Comparison of ENCODE assay signal across 10 cellular contexts in the genomic region with DNA sequence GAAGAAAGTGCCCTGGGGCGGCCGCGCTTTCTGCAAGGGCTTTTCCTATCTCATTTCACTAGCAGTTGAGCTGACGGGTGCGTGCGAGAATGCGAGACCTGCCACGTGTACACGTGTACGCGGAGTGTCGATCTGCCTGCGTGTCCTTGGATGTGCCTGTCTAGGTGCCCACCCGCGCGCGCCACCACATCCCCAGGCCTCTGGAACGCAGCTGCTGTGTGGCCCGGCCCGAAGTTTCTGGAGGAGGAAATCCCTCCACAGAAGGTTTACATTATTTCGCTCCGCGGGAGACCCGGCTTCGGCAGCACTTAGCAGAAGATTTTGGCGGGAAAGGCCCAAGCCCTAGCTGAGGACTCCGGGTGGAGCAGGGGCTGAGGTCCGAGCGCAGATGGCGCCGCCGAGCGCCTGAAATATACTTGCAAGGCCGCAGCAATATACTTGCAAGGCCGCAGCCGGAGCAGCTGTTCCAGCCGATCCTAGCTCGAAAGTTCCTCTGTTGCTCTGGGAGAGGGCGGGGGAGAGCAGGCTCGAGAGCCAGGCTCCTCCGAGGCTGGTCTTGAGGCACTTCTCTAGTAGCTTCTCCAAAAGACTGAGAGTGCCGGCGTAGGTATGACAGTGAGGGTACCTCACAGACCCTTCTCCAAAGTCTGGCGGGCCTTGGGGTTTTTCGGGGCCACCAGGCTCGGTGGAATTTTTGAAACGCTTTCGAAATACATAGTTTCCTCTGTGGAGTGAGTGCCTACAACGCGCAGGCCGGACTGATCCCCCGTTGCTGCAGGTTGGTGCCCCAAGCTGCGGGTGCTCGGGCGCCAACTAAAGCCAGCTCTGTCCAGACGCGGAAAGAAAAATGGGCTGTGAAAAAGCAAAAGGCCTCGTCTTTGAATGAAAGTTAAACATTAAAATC. TPM values are rescaled to one million over a fixed set of nuclear protein-coding genes. Genes with fewer than 3 reads are reported as not detected.
DNase-seq lines count a peak whose midpoint lies in the region; ATAC-seq and TF ChIP-seq lines count a peak whose summit lies in the region.
"Had no signal": no experiment of that assay in that cellular context is flagged by ENCODE, and none has a peak within 500 bp of the region (broad histone marks: within the 10 kb centered on the region; RNA-seq: fewer than 3 reads in every experiment).

No MANE protein-coding gene starts in this region.

- DNase-seq in activated CD4-positive, alpha-beta T cell treated with anti-CD3 and anti-CD28 coated beads, Interleukin-2, amount 10 ng/mL, durations not matched to agents 7 days and 5 days = no peak
- no peak for DNase-seq in activated CD4-positive, alpha-beta T cell treated with anti-CD3 and anti-CD28 coated beads for 36 hours
- no peak for DNase-seq in activated naive CD8-positive, alpha-beta T cell treated with anti-CD3 and anti-CD28 coated beads, Interleukin-2, amount 50 U/mL, for 24 hours
- DNase-seq in kidney epithelial cell (ENCODE audit: low read depth) (no peak), RKO (ENCODE audit: low spot score) (no peak), DMS53 treated with DMSO at 0.1 percent for 48 hours (lab: John Stamatoyannopoulos, UW; ENCODE audit: unreplicated experiment) (no peak)
- no peak for DNase-seq in stimulated activated naive CD8-positive, alpha-beta T cell treated with anti-CD3 and anti-CD28 coated beads, Interleukin-15, amount 100 ng/mL, for 72 hours
- DNase-seq: NCI-H774 had no signal

- H3K36me3 ChIP-seq in kidney epithelial cell (ENCODE audit: control insufficient read depth, insufficient read depth, low read length) = no peaks in the 10 kb centered on the region

- CTCF ChIA-PET in activated CD4-positive, alpha-beta T cell treated with anti-CD3 and anti-CD28 coated beads, Interleukin-2, amount 10 ng/mL, durations not matched to agents 7 days and 5 days (lab: Charles Lee) = interaction anchor here (3.0 kb wide), 1 partner anchor 24 kb away, joined by 7 read pairs; no protein-coding TSS in a partner anchor
- CTCF ChIA-PET in activated CD4-positive, alpha-beta T cell treated with anti-CD3 and anti-CD28 coated beads for 36 hours (lab: Charles Lee) = interaction anchor here (0.7 to 1.7 kb wide), 5 partner anchors 16 to 291 kb away, joined by 3 to 5 read pairs (median 4); no protein-coding TSS in a partner anchor

- peaks cover 15% of the 10 kb centered on the region for H3K9me3 Mint-ChIP-seq in activated CD4-positive, alpha-beta T cell treated with anti-CD3 and anti-CD28 coated beads, Interleukin-2, amount 10 ng/mL, durations not matched to agents 7 days and 5 days
- peaks cover 2% of the 10 kb centered on the region for H3K9me3 Mint-ChIP-seq in activated CD4-positive, alpha-beta T cell treated with anti-CD3 and anti-CD28 coated beads for 36 hours (ENCODE audit: low read depth)
- H3K9me3 Mint-ChIP-seq in activated naive CD8-positive, alpha-beta T cell treated with anti-CD3 and anti-CD28 coated beads, Interleukin-2, amount 50 U/mL, for 24 hours = peaks cover 24% of the 10 kb centered on the region
- peaks cover 15 to 18% of the 10 kb centered on the region in 2 donors for H3K9me3 Mint-ChIP-seq in stimulated activated naive CD8-positive, alpha-beta T cell treated with anti-CD3 and anti-CD28 coated beads, Interleukin-15, amount 100 ng/mL, for 72 hours

- H3K4me3 Mint-ChIP-seq in activated CD4-positive, alpha-beta T cell treated with anti-CD3 and anti-CD28 coated beads, Interleukin-2, amount 10 ng/mL, durations not matched to agents 7 days and 5 days = peak overlapping the region; percentile 26
- H3K4me3 Mint-ChIP-seq in activated CD4-positive, alpha-beta T cell treated with anti-CD3 and anti-CD28 coated beads for 36 hours = no peak overlapping the region
- H3K4me3 Mint-ChIP-seq in activated naive CD8-positive, alpha-beta T cell treated with anti-CD3 and anti-CD28 coated beads, Interleukin-2, amount 50 U/mL, for 24 hours = peak overlapping the region; percentile 25
- H3K4me3 Mint-ChIP-seq in stimulated activated naive CD8-positive, alpha-beta T cell treated with anti-CD3 and anti-CD28 coated beads, Interleukin-15, amount 100 ng/mL, for 72 hours = peak overlapping the region; percentile 57 to 63

- POLR2A ChIA-PET in activated CD4-positive, alpha-beta T cell treated with anti-CD3 and anti-CD28 coated beads, Interleukin-2, amount 10 ng/mL, durations not matched to agents 7 days and 5 days (lab: Charles Lee) = no interaction called here
- POLR2A ChIA-PET in activated CD4-positive, alpha-beta T cell treated with anti-CD3 and anti-CD28 coated beads for 36 hours (lab: Charles Lee) = no interaction called here

- peaks cover 15% of the 10 kb centered on the region for H3K4me1 Mint-ChIP-seq in activated CD4-positive, alpha-beta T cell treated with anti-CD3 and anti-CD28 coated beads, Interleukin-2, amount 10 ng/mL, durations not matched to agents 7 days and 5 days
- H3K4me1 Mint-ChIP-seq in activated CD4-positive, alpha-beta T cell treated with anti-CD3 and anti-CD28 coated beads for 36 hours = peaks cover 29% of the 10 kb centered on the region
- peaks cover 30% of the 10 kb centered on the region for H3K4me1 Mint-ChIP-seq in activated naive CD8-positive, alpha-beta T cell treated with anti-CD3 and anti-CD28 coated beads, Interleukin-2, amount 50 U/mL, for 24 hours
- peaks cover 57% of the 10 kb centered on the region for H3K4me1 Mint-ChIP-seq in stimulated activated naive CD8-positive, alpha-beta T cell treated with anti-CD3 and anti-CD28 coated beads, Interleukin-15, amount 100 ng/mL, for 72 hours

- intact Hi-C loops in activated CD4-positive, alpha-beta T cell treated with anti-CD3 and anti-CD28 coated beads for 36 hours (cut with DNase I, micrococcal nuclease) = no loop called here

- H3K4me3 ChIP-seq in kidney epithelial cell (ENCODE audit: low read depth, low read length) = no peak overlapping the region

- peaks cover 92% of the 10 kb centered on the region for H3K27me3 ChIP-seq in kidney epithelial cell (ENCODE audit: control insufficient read depth, insufficient read depth, low read length)

- H3K27ac Mint-ChIP-seq in activated CD4-positive, alpha-beta T cell treated with anti-CD3 and anti-CD28 coated beads, Interleukin-2, amount 10 ng/mL, durations not matched to agents 7 days and 5 days = peak overlapping the region; percentile 1
- no peak overlapping the region for H3K27ac Mint-ChIP-seq in activated CD4-positive, alpha-beta T cell treated with anti-CD3 and anti-CD28 coated beads for 36 hours
- no peak overlapping the region for H3K27ac Mint-ChIP-seq in activated naive CD8-positive, alpha-beta T cell treated with anti-CD3 and anti-CD28 coated beads, Interleukin-2, amount 50 U/mL, for 24 hours
- H3K27ac Mint-ChIP-seq in stimulated activated naive CD8-positive, alpha-beta T cell treated with anti-CD3 and anti-CD28 coated beads, Interleukin-15, amount 100 ng/mL, for 72 hours = peak overlapping the region in 1 of 2 donors; percentile 93

- H3K36me3 Mint-ChIP-seq in activated CD4-positive, alpha-beta T cell treated with anti-CD3 and anti-CD28 coated beads, Interleukin-2, amount 10 ng/mL, durations not matched to agents 7 days and 5 days (ENCODE audit: low read depth) = peaks cover 9% of the 10 kb centered on the region
- peaks cover 3% of the 10 kb centered on the region for H3K36me3 Mint-ChIP-seq in activated CD4-positive, alpha-beta T cell treated with anti-CD3 and anti-CD28 coated beads for 36 hours (ENCODE audit: low read depth)
- peaks cover 13% of the 10 kb centered on the region for H3K36me3 Mint-ChIP-seq in activated naive CD8-positive, alpha-beta T cell treated with anti-CD3 and anti-CD28 coated beads, Interleukin-2, amount 50 U/mL, for 24 hours (ENCODE audit: low read depth)

- ATAC-seq in activated CD4-positive, alpha-beta T cell treated with anti-CD3 and anti-CD28 coated beads for 36 hours = no peak
- ATAC-seq in activated naive CD8-positive, alpha-beta T cell treated with anti-CD3 and anti-CD28 coated beads, Interleukin-2, amount 50 U/mL, for 24 hours = no peak
- ATAC-seq in stimulated activated naive CD8-positive, alpha-beta T cell treated with anti-CD3 and anti-CD28 coated beads, Interleukin-15, amount 100 ng/mL, for 72 hours = no peak
- no peak for ATAC-seq in HG03378 (IDR thresholded peaks at IDR 0.05; ENCODE audit: unreplicated experiment)

- H3K27me3 Mint-ChIP-seq in activated CD4-positive, alpha-beta T cell treated with anti-CD3 and anti-CD28 coated beads, Interleukin-2, amount 10 ng/mL, durations not matched to agents 7 days and 5 days = peaks cover 89% of the 10 kb centered on the region
- H3K27me3 Mint-ChIP-seq in activated CD4-positive, alpha-beta T cell treated with anti-CD3 and anti-CD28 coated beads for 36 hours = peaks cover 89% of the 10 kb centered on the region
- peaks cover 90% of the 10 kb centered on the region for H3K27me3 Mint-ChIP-seq in activated naive CD8-positive, alpha-beta T cell treated with anti-CD3 and anti-CD28 coated beads, Interleukin-2, amount 50 U/mL, for 24 hours
- H3K27me3 Mint-ChIP-seq in stimulated activated naive CD8-positive, alpha-beta T cell treated with anti-CD3 and anti-CD28 coated beads, Interleukin-15, amount 100 ng/mL, for 72 hours = peaks cover 100% of the 10 kb centered on the region

- peak; percentile 2 for TF ChIP-seq CTCF in kidney epithelial cell (IDR thresholded peaks at IDR 0.05; ENCODE audit: insufficient read depth, low read length, poor library complexity, severe bottlenecking)

RNA-seq across cellular contexts. Expression of a gene that starts 3.8 kb away (rescaled TPM):
- not detected for total RNA-seq in activated CD4-positive, alpha-beta T cell treated with anti-CD3 and anti-CD28 coated beads, Interleukin-2, amount 10 ng/mL, durations not matched to agents 7 days and 5 days
- total RNA-seq in activated CD4-positive, alpha-beta T cell treated with anti-CD3 and anti-CD28 coated beads for 36 hours = not detected
- 0.21 TPM in 1 of 2 replicates, not detected in the other for total RNA-seq in kidney epithelial cell
- total RNA-seq: glomerular endothelial cell had no signal
